In the genomic region with DNA sequence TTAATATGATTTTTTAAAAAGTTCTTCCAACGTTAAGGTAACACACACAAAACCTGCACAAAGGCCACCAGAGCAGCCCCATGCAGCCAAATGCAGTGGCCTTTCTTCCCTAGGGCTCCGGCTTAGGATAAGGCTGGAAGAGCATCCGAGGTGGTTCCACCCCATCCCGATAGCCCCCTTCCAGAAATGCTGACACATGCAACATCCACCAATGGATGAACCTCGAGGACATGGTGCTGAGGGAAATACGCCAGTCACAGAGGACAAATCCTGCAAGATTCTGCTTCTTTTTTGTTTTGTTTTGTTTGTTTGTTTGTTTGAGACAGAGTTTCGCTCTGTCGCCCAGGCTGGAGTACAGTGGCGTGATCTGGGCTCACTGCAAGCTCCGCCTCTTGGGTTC, we compare ENCODE assay signal across 33 cellular contexts.
"Had no signal": no experiment of that assay in that cellular context is flagged by ENCODE, and none has a peak within 500 bp of the region (broad histone marks: within the 10 kb centered on the region; RNA-seq: fewer than 3 reads in every experiment).

No MANE protein-coding gene starts in this region.

- H3K27ac ChIP-seq: adrenal gland, body of pancreas, brain microvascular endothelial cell, breast epithelium, VCaP had no signal

- ATAC-seq: activated CD8-positive, alpha-beta T cell treated with anti-CD3 and anti-CD28 coated beads for 36 hours; activated naive CD4-positive, alpha-beta T cell treated with anti-CD3 and anti-CD28 coated beads, Interleukin-2, amount 50 U/mL, for 72 hours; activated T-cell treated with anti-CD3 and anti-CD28 coated beads, Interleukin-2, amount 50 U/mL, for 4 hours; activated T-cell treated with anti-CD3 and anti-CD28 coated beads, Interleukin-2, amount 50 U/mL, for 72 hours; activated T-helper 17 cell treated with anti-CD3 and anti-CD28 coated beads, Interleukin-2, amount 50 U/mL, for 72 hours; body of pancreas had no signal

- H3K27me3 ChIP-seq: adrenal gland, body of pancreas, brain microvascular endothelial cell, breast epithelium had no signal

- DNase-seq: activated B cell treated with CpG ODN at 0.5 μM for 24 hours; activated CD4-positive, alpha-beta memory T cell treated with anti-CD3 and anti-CD28 coated beads for 36 hours; activated CD4-positive, alpha-beta T cell treated with anti-CD3 and anti-CD28 coated beads for 4 hours; activated CD4-positive, alpha-beta T cell treated with anti-CD3 and anti-CD28 coated beads, Interleukin-2, amount 10 ng/mL, durations not matched to agents 24 days and 14 days; activated CD4-positive, alpha-beta T cell treated with anti-CD3 and anti-CD28 coated beads, Interleukin-2, amount 50 U/mL, for 1 hour; activated CD4-positive, alpha-beta T cell treated with anti-CD3 and anti-CD28 coated beads, Interleukin-2, amount 50 U/mL, for 4 hours; activated CD4-positive, CD25-positive, alpha-beta regulatory T cell treated with anti-CD3 and anti-CD28 coated beads, Interleukin-2, amount 50 U/mL, for 72 hours; activated CD8-positive, alpha-beta memory T cell treated with anti-CD3 and anti-CD28 coated beads, Interleukin-2, amount 50 U/mL, for 4 hours; activated CD8-positive, alpha-beta T cell treated with anti-CD3 and anti-CD28 coated beads for 36 hours; activated effector memory CD4-positive, alpha-beta T cell treated with anti-CD3 and anti-CD28 coated beads, Interleukin-2, amount 50 U/mL, for 16 hours; activated gamma-delta T cell treated with Interleukin-2 at 50 U/mL for 16 hours; activated naive CD4-positive, alpha-beta T cell; activated naive CD4-positive, alpha-beta T cell treated with anti-CD3 and anti-CD28 coated beads for 36 hours; activated naive CD4-positive, alpha-beta T cell treated with anti-CD3 and anti-CD28 coated beads, Interleukin-2, amount 50 U/mL, for 16 hours; activated naive CD8-positive, alpha-beta T cell treated with anti-CD3 and anti-CD28 coated beads for 36 hours; activated T-cell treated with anti-CD3 and anti-CD28 coated beads for 4 hours; activated T-cell treated with anti-CD3 and anti-CD28 coated beads, Interleukin-2, amount 50 U/mL, for 1 hour; activated T-cell treated with anti-CD3 and anti-CD28 coated beads, Interleukin-2, amount 50 U/mL, for 4 hours; activated T-cell treated with anti-CD3 and anti-CD28 coated beads, Interleukin-2, amount 50 U/mL, for 72 hours; adrenal gland; amniotic stem cell; body of pancreas; brain microvascular endothelial cell; central memory CD4-positive, alpha-beta T cell; T-helper 1 cell; T-helper 2 cell; T-helper 9 cell had no signal

- FAIRE-seq: astrocyte, TTC549 had no signal

- H3K4me3 ChIP-seq: adrenal gland, body of pancreas, breast epithelium had no signal

- H3K36me3 ChIP-seq: adrenal gland, brain microvascular endothelial cell, breast epithelium had no signal

- H3K4me1 ChIP-seq: adrenal gland, breast epithelium had no signal

- H3K9me3 ChIP-seq: adrenal gland, body of pancreas, breast epithelium had no signal
